ENCODE assay signal across 16 cellular contexts in the genomic region with DNA sequence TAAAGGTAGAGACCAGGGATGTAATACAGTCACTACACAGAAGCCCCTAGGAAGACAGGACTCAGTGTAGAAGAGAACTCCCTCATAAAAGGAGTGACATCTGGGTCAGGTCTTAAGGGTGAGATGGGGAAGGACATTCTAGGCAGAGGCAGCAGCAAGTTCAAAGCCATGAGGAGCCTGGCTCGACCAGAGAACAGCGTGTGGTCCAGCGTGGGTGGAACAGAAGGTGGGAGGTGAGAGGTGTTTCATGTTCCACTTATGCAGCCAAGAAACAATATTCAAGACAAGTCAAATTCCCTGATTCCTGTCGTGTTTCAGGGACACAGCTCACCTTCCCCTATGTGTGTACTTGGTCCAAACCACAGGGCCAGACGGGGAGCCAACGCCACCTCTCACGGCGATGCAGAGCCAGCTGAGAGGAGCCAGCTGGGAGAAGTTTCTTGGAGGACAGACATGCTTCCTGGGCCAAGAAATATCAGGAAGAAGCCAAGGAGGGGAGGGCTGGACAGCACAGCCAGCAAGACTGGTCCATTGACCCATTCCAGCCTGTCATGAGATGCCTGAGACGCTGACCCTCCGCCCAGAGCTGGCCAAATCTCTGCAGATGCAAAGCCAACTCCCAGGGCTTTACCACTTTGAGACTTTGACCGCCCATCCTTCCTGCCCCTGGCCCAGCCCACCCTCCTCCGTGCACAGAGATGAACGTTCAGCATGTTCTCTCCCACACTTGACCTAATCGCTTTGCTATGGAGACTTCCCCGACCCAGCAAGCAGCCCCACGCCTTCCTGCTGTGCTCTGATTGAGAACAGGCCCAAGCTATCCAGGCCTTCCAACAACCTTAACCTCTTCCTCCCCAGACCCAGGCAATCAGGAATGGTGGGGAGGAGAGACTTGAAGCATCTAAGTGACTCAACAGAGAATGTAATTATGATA. TPM values are rescaled to one million over a fixed set of nuclear protein-coding genes. Genes with fewer than 3 reads are reported as not detected.
DNase-seq lines count a peak whose midpoint lies in the region; ATAC-seq and TF ChIP-seq lines count a peak whose summit lies in the region.
"Had no signal": no experiment of that assay in that cellular context is flagged by ENCODE, and none has a peak within 500 bp of the region (broad histone marks: within the 10 kb centered on the region; RNA-seq: fewer than 3 reads in every experiment).

No MANE protein-coding gene starts in this region.

- H3K36me3 ChIP-seq in mammary epithelial cell (ENCODE audit: insufficient read depth, low read length) (no peaks in the 10 kb centered on the region), mucosa of descending colon (ENCODE audit: low read depth) (no peaks in the 10 kb centered on the region), vagina (no peaks in the 10 kb centered on the region), Caco-2 (ENCODE audit: control insufficient read depth, insufficient read depth, low read length) (no peaks in the 10 kb centered on the region)

- BruUV-seq in mammary epithelial cell (replicated peaks; lab: Mats Ljungman, UMichigan) (no TSS peak), MCF 10A (replicated peaks; lab: Mats Ljungman, UMichigan) (no TSS peak), Caco-2 (replicated peaks; lab: Mats Ljungman, UMichigan) (no TSS peak)

- DNase-seq in mammary epithelial cell: no peak
- DNase-seq in MCF 10A (ENCODE audit: unreplicated experiment): no peak
- no peak for DNase-seq in glutamatergic neuron
- DNase-seq in mucosa of descending colon: peak; percentile 27 to 71 (median 37)
- DNase-seq in vagina (ENCODE audit: extremely low spot score in 2 of 2): peak in 1 of 2 donors; percentile 92
- no peak for DNase-seq in HFFc6
- no peak for DNase-seq in Caco-2
- DNase-seq: erythroblast; kidney glomerular epithelial cell; NCI-H69; occipital lobe; SHP77; stimulated activated CD4-positive, alpha-beta T cell treated with anti-CD3 and anti-CD28 coated beads, Interleukin-2, amount 100 ng/mL, for 24 hours had no signal

- TF ChIP-seq CTCF in mammary epithelial cell (conservative IDR thresholded peaks at IDR 0.05 in 1 of 2, IDR thresholded peaks at IDR 0.05 in 1 of 2; ENCODE audit: extremely low read depth in 1 of 2, insufficient read depth in 1 of 2, low read depth in 1 of 2, low read length in 2 of 2) (no peak), MCF 10A (IDR thresholded peaks at IDR 0.05; ENCODE audit: unreplicated experiment) (no peak), glutamatergic neuron (IDR thresholded peaks at IDR 0.05; ENCODE audit: partially characterized antibody, unreplicated experiment) (no peak), mucosa of descending colon (IDR thresholded peaks at IDR 0.05) (no peak), vagina (IDR thresholded peaks at IDR 0.05) (no peak), HFFc6 (IDR thresholded peaks at IDR 0.05) (no peak), Caco-2 (IDR thresholded peaks at IDR 0.05; ENCODE audit: insufficient read depth in 1 of 2, low read depth in 1 of 2, low read length in 1 of 2, severe bottlenecking in 1 of 2, unreplicated experiment in 1 of 2) (no peak)

- H3K27me3 ChIP-seq in mammary epithelial cell (ENCODE audit: insufficient read depth, low read length) (no peaks in the 10 kb centered on the region), vagina (no peaks in the 10 kb centered on the region), Caco-2 (replicated peaks; ENCODE audit: control insufficient read depth, insufficient read depth, low read length) (no peaks in the 10 kb centered on the region)

- H3K4me1 ChIP-seq in mammary epithelial cell (ENCODE audit: insufficient read depth, low read length) (peaks cover 4% of the 10 kb centered on the region), mucosa of descending colon (ENCODE audit: low read depth) (no peaks in the 10 kb centered on the region), vagina (peaks cover 17% of the 10 kb centered on the region), Caco-2 (no peaks in the 10 kb centered on the region)
- H3K4me1 ChIP-seq: A549 had no signal

- H4K20me1 ChIP-seq in mammary epithelial cell (ENCODE audit: insufficient read depth, low read length): no peaks in the 10 kb centered on the region

- WGBS in mammary epithelial cell (ENCODE audit: low coverage, missing lambda C conversion rate): 17% methylated on average over 12 of the region's 16 CpGs

- no peaks in the 10 kb centered on the region for H3K79me2 ChIP-seq in mammary epithelial cell (ENCODE audit: insufficient read depth, low read length)

- H3K9me3 Mint-ChIP-seq in MCF 10A (ENCODE audit: unreplicated experiment) (peaks cover 8% of the 10 kb centered on the region), glutamatergic neuron (ENCODE audit: unreplicated experiment) (peaks cover 1% of the 10 kb centered on the region), HFFc6 (no peaks in the 10 kb centered on the region), Caco-2 (ENCODE audit: unreplicated experiment) (no peaks in the 10 kb centered on the region)
- H3K9me3 Mint-ChIP-seq: stimulated activated naive CD8-positive, alpha-beta T cell treated with anti-CD3 and anti-CD28 coated beads, Interleukin-15, Interleukin-2, amounts not matched to agents 100 ng/mL and 50 ng/mL, for 24 hours had no signal

- CTCF ChIA-PET in mammary epithelial cell (lab: Charles Lee; ENCODE audit: low non-redundant PET) (no interaction called here), MCF 10A (lab: Yijun Ruan, JAX) (interaction anchor here (0.6 kb wide), 1 partner anchor 153 kb away, joined by 3 read pairs; no protein-coding TSS in a partner anchor), Caco-2 (lab: Charles Lee) (interaction anchor here (0.6 kb wide), 1 partner anchor 308 kb away, joined by 3 read pairs; no protein-coding TSS in a partner anchor)

- H3K4me3 Mint-ChIP-seq in MCF 10A (ENCODE audit: unreplicated experiment) (no peak overlapping the region), glutamatergic neuron (ENCODE audit: unreplicated experiment) (no peak overlapping the region), HFFc6 (no peak overlapping the region), Caco-2 (ENCODE audit: unreplicated experiment) (no peak overlapping the region)
- H3K4me3 Mint-ChIP-seq: stimulated activated naive CD8-positive, alpha-beta T cell treated with anti-CD3 and anti-CD28 coated beads, Interleukin-15, Interleukin-2, amounts not matched to agents 100 ng/mL and 50 ng/mL, for 24 hours had no signal

- no peak overlapping the region for H3K27ac ChIP-seq in mammary epithelial cell (ENCODE audit: insufficient read depth, low read depth, low read length)
- H3K27ac ChIP-seq in vagina: peak overlapping the region; percentile 69
- H3K27ac ChIP-seq: A549 had no signal

- TF ChIP-seq POLR2A in vagina (IDR thresholded peaks at IDR 0.05): no peak

- dilution Hi-C loops in mammary epithelial cell (cut with HindIII; ENCODE audit: low sequenced_read_pairs): no loop called here

- ATAC-seq in mucosa of descending colon (peak; percentile 60), HG02623 (IDR thresholded peaks at IDR 0.05; ENCODE audit: unreplicated experiment) (no peak)

- in situ Hi-C loops in mammary epithelial cell (cut with MboI; ENCODE audit: low sequenced_read_pairs in 2 of 2): no loop called here

- peak overlapping the region; percentile 26 for H2AFZ ChIP-seq in mammary epithelial cell (ENCODE audit: low read depth, low read length)

- POLR2A ChIA-PET in MCF 10A (lab: Yijun Ruan, JAX): interaction anchor here (1.0 to 1.2 kb wide), 2 partner anchors 9 to 41 kb away, joined by 3 read pairs; no protein-coding TSS in a partner anchor
- POLR2A ChIA-PET in Caco-2 (lab: Charles Lee): no interaction called here

- no peak overlapping the region for H3K27ac Mint-ChIP-seq in MCF 10A (ENCODE audit: low read depth, unreplicated experiment)
- peak overlapping the region; percentile 57 for H3K27ac Mint-ChIP-seq in glutamatergic neuron (ENCODE audit: unreplicated experiment)
- H3K27ac Mint-ChIP-seq in HFFc6: no peak overlapping the region
- no peak overlapping the region for H3K27ac Mint-ChIP-seq in Caco-2 (ENCODE audit: unreplicated experiment)
- H3K27ac Mint-ChIP-seq: stimulated activated naive CD8-positive, alpha-beta T cell treated with anti-CD3 and anti-CD28 coated beads, Interleukin-15, Interleukin-2, amounts not matched to agents 100 ng/mL and 50 ng/mL, for 24 hours had no signal

- H3K4me3 ChIP-seq in mammary epithelial cell (replicated peaks in 1 of 3; ENCODE audit: insufficient read depth in 1 of 3, low read depth in 2 of 3, low read length in 3 of 3) (no peak overlapping the region), mucosa of descending colon (no peak overlapping the region), vagina (no peak overlapping the region), Caco-2 (ENCODE audit: low read depth, low read length) (no peak overlapping the region)
- H3K4me3 ChIP-seq: A549 had no signal

- H3K36me3 Mint-ChIP-seq in MCF 10A (ENCODE audit: insufficient read depth, unreplicated experiment): no peaks in the 10 kb centered on the region
- peaks cover 24% of the 10 kb centered on the region for H3K36me3 Mint-ChIP-seq in glutamatergic neuron (ENCODE audit: unreplicated experiment)
- H3K36me3 Mint-ChIP-seq in HFFc6 (ENCODE audit: low read depth): no peaks in the 10 kb centered on the region
- H3K36me3 Mint-ChIP-seq in Caco-2 (ENCODE audit: insufficient read depth, unreplicated experiment): no peaks in the 10 kb centered on the region

- peaks cover 4% of the 10 kb centered on the region for H3K4me1 Mint-ChIP-seq in MCF 10A (ENCODE audit: insufficient read depth, unreplicated experiment)
- peaks cover 13% of the 10 kb centered on the region for H3K4me1 Mint-ChIP-seq in glutamatergic neuron (ENCODE audit: low read depth, unreplicated experiment)
- H3K4me1 Mint-ChIP-seq in HFFc6 (ENCODE audit: low read depth): no peaks in the 10 kb centered on the region
- no peaks in the 10 kb centered on the region for H3K4me1 Mint-ChIP-seq in Caco-2 (ENCODE audit: low read depth, unreplicated experiment)

- intact Hi-C loops in mammary epithelial cell (cut with micrococcal nuclease): no loop called here
- intact Hi-C loops in MCF 10A (cut with micrococcal nuclease): no loop called here
- intact Hi-C loops in mucosa of descending colon (cut with DNase I, micrococcal nuclease): no loop called here
- intact Hi-C loops in vagina (cut with DNase I): no loop called here
- intact Hi-C loops in Caco-2 (cut with micrococcal nuclease; ENCODE audit: unreplicated experiment): no loop called here

- no peak overlapping the region for H3K4me2 ChIP-seq in mammary epithelial cell (ENCODE audit: insufficient read depth, low read depth, low read length)
- H3K4me2 ChIP-seq: A549 had no signal

- H3K27me3 Mint-ChIP-seq in MCF 10A (ENCODE audit: insufficient read depth, unreplicated experiment): peaks cover 35% of the 10 kb centered on the region
- H3K27me3 Mint-ChIP-seq in glutamatergic neuron (ENCODE audit: unreplicated experiment): peaks cover 7% of the 10 kb centered on the region
- H3K27me3 Mint-ChIP-seq in HFFc6 (ENCODE audit: insufficient read depth): peaks cover 37% of the 10 kb centered on the region
- H3K27me3 Mint-ChIP-seq in Caco-2 (ENCODE audit: insufficient read depth, unreplicated experiment): peaks cover 16% of the 10 kb centered on the region
- H3K27me3 Mint-ChIP-seq: stimulated activated naive CD8-positive, alpha-beta T cell treated with anti-CD3 and anti-CD28 coated beads, Interleukin-15, Interleukin-2, amounts not matched to agents 100 ng/mL and 50 ng/mL, for 24 hours had no signal

- no peak overlapping the region for H3K9ac ChIP-seq in mammary epithelial cell (ENCODE audit: insufficient read depth, low read length)

- H3K9me3 ChIP-seq in mammary epithelial cell (replicated peaks; ENCODE audit: insufficient read depth, low read length): no peaks in the 10 kb centered on the region
- H3K9me3 ChIP-seq in mucosa of descending colon: no peaks in the 10 kb centered on the region
- H3K9me3 ChIP-seq in vagina: no peaks in the 10 kb centered on the region
- H3K9me3 ChIP-seq in Caco-2: no peaks in the 10 kb centered on the region
- H3K9me3 ChIP-seq: A549 had no signal

RNA-seq across cellular contexts. Expression of a gene that starts 12.1 kb away (rescaled TPM):
- total RNA-seq in mammary epithelial cell: under 1 TPM; under 0.01 to 0.24 TPM
- 0.03 TPM for polyA plus RNA-seq in mammary epithelial cell
- polyA minus RNA-seq in mammary epithelial cell: not detected
- total RNA-seq in MCF 10A (2022): not detected in 2 replicates
- 62.8 TPM for total RNA-seq in glutamatergic neuron (ENCODE audit: unreplicated experiment)
- total RNA-seq in mucosa of descending colon: 10 to 100 TPM in 1 of 3 donors, 1 to 10 TPM in 2; 2.6 to 10.2 (median 9.0) TPM
- 9.3 TPM for total RNA-seq in vagina
- 1 to 10 TPM; 2.4 to 4.6 (median 3.0) TPM for total RNA-seq in HFFc6 (2021; fragmentation: NEBNext Ultra II Directional; extraction: Animal tissue kit (Norgen Biotek cat#: 25700))
- total RNA-seq in Caco-2 (2022): 3.4 and 3.5 TPM in 2 replicates

Comparison
In these comparisons a context has a peak if more than half of its experiments do, and no peak if none do; other contexts are left out.
1. DNase-seq: peak in mucosa of descending colon (3 of 3); none in mammary epithelial cell (single experiment), MCF 10A (single experiment), glutamatergic neuron (single experiment), HFFc6 (single experiment) and Caco-2 (0 of 2).